Comparison of ENCODE assay signal across 1 cellular context in the genomic region with DNA sequence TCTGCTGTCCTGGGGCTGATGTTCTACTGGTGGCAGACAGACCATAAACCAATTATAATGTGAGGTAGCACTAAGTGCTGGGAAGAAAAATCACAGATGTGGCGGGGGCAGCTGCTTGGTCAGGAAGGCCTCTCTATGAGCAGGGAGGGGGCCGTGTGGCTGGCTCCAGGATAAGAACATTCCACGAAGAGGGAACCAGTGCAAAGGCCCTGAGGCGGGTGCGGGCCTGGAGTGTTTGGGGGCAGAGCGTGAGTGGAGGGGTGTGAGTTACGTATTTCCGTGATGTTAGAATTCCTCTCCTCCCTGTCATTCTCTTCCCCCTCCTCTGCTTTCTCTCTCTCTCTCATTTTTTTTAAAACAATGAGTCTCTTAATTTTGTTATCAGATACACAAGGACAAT.
TF ChIP-seq lines count a peak whose summit lies in the region.

No MANE protein-coding gene starts in this region.

TF ChIP-seq in HepG2, 621 proteins besides CTCF, POLR2A, EP300 and RAD21 (continued from another document):
- TF ChIP-seq, protein P1, sequence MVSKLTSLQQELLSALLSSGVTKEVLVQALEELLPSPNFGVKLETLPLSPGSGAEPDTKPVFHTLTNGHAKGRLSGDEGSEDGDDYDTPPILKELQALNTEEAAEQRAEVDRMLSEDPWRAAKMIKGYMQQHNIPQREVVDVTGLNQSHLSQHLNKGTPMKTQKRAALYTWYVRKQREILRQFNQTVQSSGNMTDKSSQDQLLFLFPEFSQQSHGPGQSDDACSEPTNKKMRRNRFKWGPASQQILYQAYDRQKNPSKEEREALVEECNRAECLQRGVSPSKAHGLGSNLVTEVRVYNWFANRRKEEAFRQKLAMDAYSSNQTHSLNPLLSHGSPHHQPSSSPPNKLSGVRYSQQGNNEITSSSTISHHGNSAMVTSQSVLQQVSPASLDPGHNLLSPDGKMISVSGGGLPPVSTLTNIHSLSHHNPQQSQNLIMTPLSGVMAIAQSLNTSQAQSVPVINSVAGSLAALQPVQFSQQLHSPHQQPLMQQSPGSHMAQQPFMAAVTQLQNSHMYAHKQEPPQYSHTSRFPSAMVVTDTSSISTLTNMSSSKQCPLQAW (CRISPR knock-in tag; IDR thresholded peaks at IDR 0.05): no peak
- TF ChIP-seq PAWR (CRISPR knock-in tag; IDR thresholded peaks at IDR 0.05; ENCODE audit: borderline replicate concordance): no peak
- TF ChIP-seq ZNF160 (CRISPR knock-in tag; IDR thresholded peaks at IDR 0.05): no peak
- TF ChIP-seq, protein P2, sequence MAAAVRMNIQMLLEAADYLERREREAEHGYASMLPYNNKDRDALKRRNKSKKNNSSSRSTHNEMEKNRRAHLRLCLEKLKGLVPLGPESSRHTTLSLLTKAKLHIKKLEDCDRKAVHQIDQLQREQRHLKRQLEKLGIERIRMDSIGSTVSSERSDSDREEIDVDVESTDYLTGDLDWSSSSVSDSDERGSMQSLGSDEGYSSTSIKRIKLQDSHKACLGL (CRISPR knock-in tag; IDR thresholded peaks at IDR 0.05): no peak
- TF ChIP-seq ZMYM2 (CRISPR knock-in tag; IDR thresholded peaks at IDR 0.05): 0 out of 2 replicates have a peak, but pooled peaks have one; percentile 23
- no peak for TF ChIP-seq ZNF225 (CRISPR knock-in tag; IDR thresholded peaks at IDR 0.05)
- no peak for TF ChIP-seq PTBP1 (IDR thresholded peaks at IDR 0.05; ENCODE audit: low read depth, low read length, poor library complexity, severe bottlenecking)
- no peak for TF ChIP-seq PAF1 (CRISPR knock-in tag; IDR thresholded peaks at IDR 0.05)
- no peak for TF ChIP-seq ZNF430 (CRISPR knock-in tag; IDR thresholded peaks at IDR 0.05)
- no peak for TF ChIP-seq ZNF564 (CRISPR knock-in tag; IDR thresholded peaks at IDR 0.05)
- TF ChIP-seq ZNF558 (CRISPR knock-in tag; IDR thresholded peaks at IDR 0.05; ENCODE audit: borderline replicate concordance): no peak
- TF ChIP-seq GABPB1 (CRISPR knock-in tag; IDR thresholded peaks at IDR 0.05): 0 out of 2 replicates have a peak, but pooled peaks have one; percentile 0
- no peak for TF ChIP-seq FOXA1 (IDR thresholded peaks at IDR 0.05)
- TF ChIP-seq FOXA1 (CRISPR knock-in tag; IDR thresholded peaks at IDR 0.05): no peak
